1 cellular context compared by ENCODE assay signal in genomic region chrX:270848-271367, GRCh38.
TF ChIP-seq lines count a peak whose summit lies in the region.

No MANE protein-coding gene starts in this region.

TF ChIP-seq in HepG2, 621 proteins besides CTCF, POLR2A, EP300 and RAD21 (continued from another document and continues in another):
- TF ChIP-seq ZHX1 (CRISPR knock-in tag; IDR thresholded peaks at IDR 0.05; ENCODE audit: low read depth) (no peak), MIXL1 (CRISPR knock-in tag; IDR thresholded peaks at IDR 0.05) (0 out of 2 replicates have a peak, but pooled peaks have one; percentile 56), JUND (CRISPR knock-in tag; IDR thresholded peaks at IDR 0.05) (no peak), ZNF430 (CRISPR knock-in tag; IDR thresholded peaks at IDR 0.05) (no peak), CBX1 (IDR thresholded peaks at IDR 0.05; ENCODE audit: low read depth) (no peak), POLR2G (IDR thresholded peaks at IDR 0.05; ENCODE audit: low read depth, low read length) (no peak), ZKSCAN1 (IDR thresholded peaks at IDR 0.05; ENCODE audit: low read length) (no peak), DZIP1 (CRISPR knock-in tag; IDR thresholded peaks at IDR 0.05) (no peak), ZBTB26 (CRISPR knock-in tag; IDR thresholded peaks at IDR 0.05; ENCODE audit: borderline replicate concordance) (no peak), GMEB2 (CRISPR knock-in tag; IDR thresholded peaks at IDR 0.05; ENCODE audit: low read depth) (no peak), GZF1 (CRISPR knock-in tag; IDR thresholded peaks at IDR 0.05) (no peak), GTF2F1 (IDR thresholded peaks at IDR 0.05; ENCODE audit: low read length) (no peak), BCL6 (CRISPR knock-in tag; IDR thresholded peaks at IDR 0.05) (no peak), ZHX2 (IDR thresholded peaks at IDR 0.05; ENCODE audit: low read depth) (no peak), ZHX2 (CRISPR knock-in tag; IDR thresholded peaks at IDR 0.05; ENCODE audit: borderline replicate concordance) (no peak), PITX1 (CRISPR knock-in tag; IDR thresholded peaks at IDR 0.05) (0 out of 2 replicates have a peak, but pooled peaks have one; percentile 31), PHF21A (CRISPR knock-in tag; IDR thresholded peaks at IDR 0.05) (peak; percentile 76), ZBTB8A (CRISPR knock-in tag; IDR thresholded peaks at IDR 0.05; ENCODE audit: borderline replicate concordance, low read depth) (no peak), CBFB (CRISPR knock-in tag; IDR thresholded peaks at IDR 0.05) (no peak), LRRFIP1 (CRISPR knock-in tag; conservative IDR thresholded peaks at IDR 0.05) (no peak), ZBTB7B (CRISPR knock-in tag; IDR thresholded peaks at IDR 0.05) (no peak), TCF7L2 (IDR thresholded peaks at IDR 0.05; ENCODE audit: low read depth, low read length) (no peak), ZBTB33 (CRISPR knock-in tag; IDR thresholded peaks at IDR 0.05) (no peak), MIER2 (CRISPR knock-in tag; IDR thresholded peaks at IDR 0.05) (no peak), EHMT2 (IDR thresholded peaks at IDR 0.05; ENCODE audit: borderline replicate concordance, low read depth, low read length) (no peak), TFE3 (CRISPR knock-in tag; IDR thresholded peaks at IDR 0.05) (peak; percentile 67; the same call in 1 of the 2 replicates), ZKSCAN5 (CRISPR knock-in tag; IDR thresholded peaks at IDR 0.05) (no peak; the same call in 1 of the 2 replicates), ZFYVE20 (CRISPR knock-in tag; IDR thresholded peaks at IDR 0.05; ENCODE audit: borderline replicate concordance, low read depth) (no peak), ZNF670 (CRISPR knock-in tag; IDR thresholded peaks at IDR 0.05; ENCODE audit: borderline replicate concordance) (peak; percentile 88; the same call in 1 of the 2 replicates), ZBTB2 (CRISPR knock-in tag; IDR thresholded peaks at IDR 0.05; ENCODE audit: low read depth) (no peak), ZNF660 (CRISPR knock-in tag; IDR thresholded peaks at IDR 0.05; ENCODE audit: borderline replicate concordance, low read depth) (no peak), SMAD1 (CRISPR knock-in tag; IDR thresholded peaks at IDR 0.05; ENCODE audit: borderline replicate concordance, low read depth) (no peak), TARDBP (CRISPR knock-in tag; IDR thresholded peaks at IDR 0.05) (peak; percentile 62; the same call in 1 of the 2 replicates), ZNF616 (CRISPR knock-in tag; IDR thresholded peaks at IDR 0.05; ENCODE audit: low read depth) (no peak), MAF1 (CRISPR knock-in tag; IDR thresholded peaks at IDR 0.05; ENCODE audit: borderline replicate concordance) (no peak), THYN1 (CRISPR knock-in tag; IDR thresholded peaks at IDR 0.05; ENCODE audit: borderline replicate concordance, low read depth) (no peak), CBX5 (CRISPR knock-in tag; IDR thresholded peaks at IDR 0.05; ENCODE audit: borderline replicate concordance) (no peak)
